In the genomic region with DNA sequence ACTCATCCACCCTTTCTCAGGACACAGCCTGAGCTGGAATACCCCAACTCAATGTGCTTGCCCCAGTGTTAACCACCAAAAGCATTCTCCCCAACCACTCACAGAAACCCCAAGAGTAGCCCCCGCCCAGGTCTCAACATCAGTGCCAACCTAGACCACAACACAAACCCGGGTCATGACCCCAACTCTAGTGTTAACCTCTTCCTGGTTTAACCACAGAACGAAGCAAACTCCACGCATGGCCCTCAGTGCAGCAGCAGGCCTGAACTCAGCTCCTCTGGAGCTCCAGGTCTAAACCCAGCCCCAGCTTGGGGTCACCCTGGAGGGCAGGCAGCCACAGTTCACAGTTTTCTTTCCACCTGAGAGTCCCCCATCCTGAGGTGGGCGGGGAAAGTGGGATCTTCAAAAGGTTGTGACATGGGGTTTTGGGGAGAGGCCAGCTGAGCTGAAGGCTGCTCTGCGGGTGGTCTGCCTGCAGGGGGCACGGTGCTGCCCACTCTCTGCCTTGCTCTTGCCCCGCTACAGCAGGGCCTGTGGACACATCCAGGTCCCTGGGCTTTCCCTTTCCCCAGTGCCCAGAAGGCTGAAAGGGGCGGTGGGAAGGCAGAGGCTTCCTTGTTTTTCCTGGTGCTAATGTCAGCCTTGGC, we compare ENCODE assay signal across 10 cellular contexts. TPM values are rescaled to one million over a fixed set of nuclear protein-coding genes. Genes with fewer than 3 reads are reported as not detected.
A peak's percentile ranks its signal among the peaks of the same experiment; 100 is the strongest.
DNase-seq lines count a peak whose midpoint lies in the region; ATAC-seq and TF ChIP-seq lines count a peak whose summit lies in the region.
"Had no signal": no experiment of that assay in that cellular context is flagged by ENCODE, and none has a peak within 500 bp of the region (broad histone marks: within the 10 kb centered on the region; RNA-seq: fewer than 3 reads in every experiment).

No MANE protein-coding gene starts in this region.

- H3K27me3 ChIP-seq in right cardiac atrium (ENCODE audit: control insufficient read depth, insufficient read depth), result no peaks in the 10 kb centered on the region
- no peaks in the 10 kb centered on the region for H3K27me3 ChIP-seq in breast epithelium
- H3K27me3 ChIP-seq: ovary had no signal

- H3K9me3 ChIP-seq in right cardiac atrium (ENCODE audit: control insufficient read depth, low read length) (no peaks in the 10 kb centered on the region), breast epithelium (no peaks in the 10 kb centered on the region)
- H3K9me3 ChIP-seq: ovary had no signal

- no peak for TF ChIP-seq POLR2A in breast epithelium (IDR thresholded peaks at IDR 0.05)

- DNase-seq in Right ventricle myocardium inferior (ENCODE audit: missing footprints), result peak; percentile 43
- no peak for DNase-seq in right cardiac atrium
- DNase-seq in RWPE1 (ENCODE audit: low spot score), result no peak
- DNase-seq in breast epithelium (ENCODE audit: low spot score in 2 of 2), result no peak
- no peak for DNase-seq in SIG-M5 treated with dmso at 0.1 percent for 504 hours (lab: John Stamatoyannopoulos, UW; ENCODE audit: unreplicated experiment)
- no peak for DNase-seq in HuH-7.5 (ENCODE audit: low spot score)
- DNase-seq in NCI-H345 treated with DMSO at 0.1 percent for 48 hours (lab: John Stamatoyannopoulos, UW; ENCODE audit: unreplicated experiment), result no peak
- DNase-seq: ovary had no signal

- H3K36me3 ChIP-seq in breast epithelium, result no peaks in the 10 kb centered on the region
- H3K36me3 ChIP-seq: ovary had no signal

- ATAC-seq in Right ventricle myocardium inferior (no peak), right cardiac atrium (no peak)
- ATAC-seq: Panc1 had no signal

- no peaks in the 10 kb centered on the region for H3K4me1 ChIP-seq in right cardiac atrium (ENCODE audit: control insufficient read depth, insufficient read depth, low read length)
- no peaks in the 10 kb centered on the region for H3K4me1 ChIP-seq in breast epithelium

- H3K4me3 ChIP-seq in right cardiac atrium (ENCODE audit: low read length), result no peak overlapping the region
- H3K4me3 ChIP-seq in breast epithelium, result no peak overlapping the region
- H3K4me3 ChIP-seq: ovary had no signal

- CTCF ChIA-PET in RWPE1 (lab: Yijun Ruan, JAX), result interaction anchor here (0.9 to 1.1 kb wide), 2 partner anchors 37 to 39 kb away, joined by 3 read pairs; no protein-coding TSS in a partner anchor

- POLR2A ChIA-PET in RWPE1 (lab: Yijun Ruan, JAX; ENCODE audit: low non-redundant PET), result no interaction called here

- H3K27ac ChIP-seq in right cardiac atrium (ENCODE audit: low read length), result no peak overlapping the region
- peak overlapping the region; percentile 100 for H3K27ac ChIP-seq in RWPE1
- H3K27ac ChIP-seq in breast epithelium, result peak overlapping the region; percentile 76 to 85
- peak overlapping the region; percentile 9 for H3K27ac ChIP-seq in temporal lobe (ENCODE audit: low read depth, low read length)
- H3K27ac ChIP-seq: ovary had no signal

- 81% methylated on average over 9 of the region's 9 CpGs for WGBS in right cardiac atrium

- no peak for TF ChIP-seq CTCF in RWPE1 (conservative IDR thresholded peaks at IDR 0.05; ENCODE audit: low read depth)
- TF ChIP-seq CTCF in breast epithelium (IDR thresholded peaks at IDR 0.05), result no peak

- intact Hi-C loops in Right ventricle myocardium inferior (cut with DNase I) (no loop called here), right cardiac atrium (cut with DNase I) (no loop called here), breast epithelium (cut with DNase I; ENCODE audit: low total_unique reads) (no loop called here)

RNA-seq across cellular contexts. Expression of a gene that starts 37.9 kb away (rescaled TPM):
- total RNA-seq in Right ventricle myocardium inferior (20.0 TPM), right cardiac atrium (10 to 100 TPM in 2 of 4 donors, 1 to 10 TPM in 2; 5.2 to 14.5 (median 10.8) TPM), breast epithelium (1 to 10 TPM; 2.6 to 6.6 (median 4.5) TPM), temporal lobe (12.8 TPM)
- polyA plus RNA-seq in right cardiac atrium, result 6.3 TPM
